In the genomic region with DNA sequence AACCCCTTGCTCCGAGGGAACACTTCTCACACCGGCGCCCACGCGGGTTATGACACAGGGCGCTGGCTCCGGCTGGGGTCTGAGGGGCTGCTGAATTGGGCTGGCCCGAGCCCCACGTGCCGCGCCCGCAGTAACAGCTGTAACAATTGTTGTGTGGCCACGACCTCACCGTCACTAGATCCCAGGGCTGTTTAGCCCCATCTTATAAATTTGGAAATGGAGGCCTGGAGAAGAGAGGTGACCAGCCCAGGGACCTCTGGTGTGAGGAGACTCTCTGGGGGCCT, we compare ENCODE assay signal across 10 cellular contexts. TPM values are rescaled to one million over a fixed set of nuclear protein-coding genes. Genes with fewer than 3 reads are reported as not detected.
DNase-seq lines count a peak whose midpoint lies in the region; ATAC-seq, FAIRE-seq and TF ChIP-seq lines count a peak whose summit lies in the region.
"Had no signal": no experiment of that assay in that cellular context is flagged by ENCODE, and none has a peak within 500 bp of the region (broad histone marks: within the 10 kb centered on the region; RNA-seq: fewer than 3 reads in every experiment).

No MANE protein-coding gene starts in this region.

- no peak overlapping the region for H4K91ac ChIP-seq in H1 (replicated peaks; ENCODE audit: insufficient read length, low read length)
- H4K91ac ChIP-seq in neuronal stem cell (ENCODE audit: low read depth, low read length, poor library complexity) = no peak overlapping the region

- H3K9me3 ChIP-seq in A549 (no peaks in the 10 kb centered on the region), HUES6 (ENCODE audit: control insufficient read depth, insufficient read depth, low read depth, low read length) (no peaks in the 10 kb centered on the region), H1 (ENCODE audit: insufficient read depth in 2 of 2, low read depth in 1 of 2, low read length in 1 of 2) (no peaks in the 10 kb centered on the region), neuronal stem cell (replicated peaks in 1 of 2; ENCODE audit: control insufficient read depth in 2 of 2, insufficient read depth in 1 of 2, low read depth in 1 of 2, low read length in 2 of 2) (no peaks in the 10 kb centered on the region)

- no peak for DNase-seq in A549 (ENCODE audit: low read depth in 1 of 2, low spot score in 1 of 2)
- no peak for DNase-seq in H1 (ENCODE audit: low read depth in 1 of 2, low spot score in 2 of 2)
- no peak for DNase-seq in neuronal stem cell (ENCODE audit: low spot score)
- no peak for DNase-seq in NCI-H2171 treated with DMSO at 0.1 percent for 48 hours (lab: John Stamatoyannopoulos, UW)
- no peak for DNase-seq in G401 (ENCODE audit: low spot score)
- DNase-seq in stimulated activated naive CD4-positive, alpha-beta T cell (lab: John Stamatoyannopoulos, UW) = no peak
- no peak for DNase-seq in left colon
- DNase-seq: foreskin keratinocyte had no signal

- H3K36me3 ChIP-seq in HUES6 (ENCODE audit: control insufficient read depth, insufficient read depth, low read length) = no peaks in the 10 kb centered on the region
- H3K36me3 ChIP-seq in H1 (ENCODE audit: control insufficient read depth in 2 of 4, insufficient read depth in 4 of 4, low read length in 3 of 4) = no peaks in the 10 kb centered on the region
- H3K36me3 ChIP-seq in neuronal stem cell (replicated peaks in 1 of 2; ENCODE audit: control insufficient read depth in 2 of 2, insufficient read depth in 2 of 2, low read length in 2 of 2) = no peaks in the 10 kb centered on the region

- TF ChIP-seq POLR2A in A549 (IDR thresholded peaks at IDR 0.05; ENCODE audit: low read length) (no peak), H1 (IDR thresholded peaks at IDR 0.05; ENCODE audit: control extremely low read depth in 1 of 2, low read depth in 2 of 2, low read length in 2 of 2) (no peak)

- H3K4me1 ChIP-seq in A549 (peaks cover 22% of the 10 kb centered on the region), HUES6 (ENCODE audit: control insufficient read depth, insufficient read depth, low read length) (peaks cover 5% of the 10 kb centered on the region), H1 (replicated peaks in 1 of 4; ENCODE audit: control insufficient read depth in 3 of 4, insufficient read depth in 4 of 4, low read length in 3 of 4) (peaks cover 0 to 4% (median 2%) of the 10 kb centered on the region in 4 experiments; a peak in 4 of 7 replicates), neuronal stem cell (ENCODE audit: control insufficient read depth in 2 of 2, insufficient read depth in 1 of 2, low read depth in 1 of 2, low read length in 2 of 2) (peaks cover 16 to 33% of the 10 kb centered on the region in 2 donors)
- H3K4me1 ChIP-seq: foreskin keratinocyte had no signal

- TF ChIP-seq EP300 in A549 (IDR thresholded peaks at IDR 0.05) = no peak
- TF ChIP-seq EP300 in H1 (IDR thresholded peaks at IDR 0.05; ENCODE audit: borderline replicate concordance in 1 of 2, low read depth in 2 of 2, low read length in 2 of 2) = no peak

- peak overlapping the region; percentile 85; the same call in 1 of the 2 replicates for H4K8ac ChIP-seq in H1 (ENCODE audit: extremely low read depth, insufficient read depth, low read length)
- no peak overlapping the region for H4K8ac ChIP-seq in neuronal stem cell (ENCODE audit: low read depth, low read length)

- no peak overlapping the region for H4K5ac ChIP-seq in H1 (ENCODE audit: insufficient read length, low read depth, low read length)

- no peak overlapping the region for H2BK20ac ChIP-seq in H1 (ENCODE audit: low read length)

- H2AK5ac ChIP-seq in H1 (ENCODE audit: low read depth, low read length) = no peak overlapping the region
- H2AK5ac ChIP-seq in neuronal stem cell (ENCODE audit: low read depth, low read length) = peak overlapping the region; percentile 83

- H3K23ac ChIP-seq in H1 (ENCODE audit: insufficient read length) (no peak overlapping the region), neuronal stem cell (ENCODE audit: low read depth, low read length, poor library complexity) (no peak overlapping the region)

- intact Hi-C loops in left colon (cut with DNase I, micrococcal nuclease) = no loop called here

- no peak for TF ChIP-seq CTCF in A549 (IDR thresholded peaks at IDR 0.05)
- no peak for TF ChIP-seq CTCF in H1 (IDR thresholded peaks at IDR 0.05; ENCODE audit: control extremely low read depth in 1 of 3, insufficient read depth in 1 of 3, low read depth in 1 of 3, low read length in 3 of 3)

- H3K23me2 ChIP-seq in H1 (ENCODE audit: low read depth, low read length) = no peaks in the 10 kb centered on the region; the same call in 1 of the 2 replicates

- FAIRE-seq in A549 (lab: Jason Lieb, UNC) (no peak), H1 (lab: Jason Lieb, UNC) (no peak)
- FAIRE-seq: TTC549 had no signal

- H3K14ac ChIP-seq in H1 (ENCODE audit: insufficient read length) = no peak overlapping the region
- H3K14ac ChIP-seq in neuronal stem cell (ENCODE audit: low read length) = no peak overlapping the region

- no peak overlapping the region for H3K56ac ChIP-seq in H1 (replicated peaks; ENCODE audit: insufficient read length, low read depth, low read length)

- H4K20me1 ChIP-seq in H1 (replicated peaks in 1 of 2; ENCODE audit: control insufficient read depth in 1 of 2, insufficient read depth in 2 of 2, low read length in 2 of 2) = peaks cover 0 to 6% of the 10 kb centered on the region in 2 experiments

- H3K79me1 ChIP-seq in H1 (ENCODE audit: low read depth, low read length) = no peaks in the 10 kb centered on the region
- H3K79me1 ChIP-seq in neuronal stem cell (ENCODE audit: low read depth, low read length) = peaks cover 3% of the 10 kb centered on the region

- H3K27ac ChIP-seq in A549 (peak overlapping the region in 1 of 2 experiments; percentile 93; a peak in 4 of 6 replicates), HUES6 (ENCODE audit: low read depth, low read length) (no peak overlapping the region), H1 (ENCODE audit: low read depth, low read length) (no peak overlapping the region), neuronal stem cell (replicated peaks; ENCODE audit: low read length) (no peak overlapping the region)
- H3K27ac ChIP-seq: foreskin keratinocyte had no signal

- over 99% methylated on average over 14 of the region's 14 CpGs for WGBS in A549 (ENCODE audit: missing lambda C conversion rate)
- WGBS in H1 (ENCODE audit: extremely low coverage in 1 of 2, insufficient coverage in 1 of 2, insufficient read length in 1 of 2, insufficient replicate concordance in 2 of 2, low coverage in 1 of 2, low lambda C conversion rate in 2 of 2, missing lambda C conversion rate in 1 of 2), 2 experiments = 86% methylated on average over 10 of the region's 14 CpGs; no CpG with 5 or more reads in 1 of the 2 experiments
- no CpG with 5 or more reads among the region's 14 CpGs for WGBS in neuronal stem cell (ENCODE audit: extremely low coverage in 2 of 2, insufficient read length in 2 of 2, insufficient replicate concordance in 1 of 2), 2 donors

- in situ Hi-C loops in G401 (cut with HindIII; ENCODE audit: low sequenced_read_pairs) = no loop called here

- H2BK12ac ChIP-seq in H1 (ENCODE audit: low read depth, low read length) (no peak overlapping the region), neuronal stem cell (ENCODE audit: low read length) (peak overlapping the region; percentile 50)

- H2BK15ac ChIP-seq in H1 (ENCODE audit: low read length) (no peak overlapping the region), neuronal stem cell (ENCODE audit: low read length) (peak overlapping the region; percentile 42)

- CTCF ChIA-PET in A549 (lab: Yijun Ruan, JAX) (interaction anchor here (1.0 to 4.5 kb wide), 8 partner anchors 8 to 180 kb away, joined by 3 to 29 read pairs (median 8); no protein-coding TSS in a partner anchor), H1 (lab: Charles Lee; ENCODE audit: partially characterized antibody) (interaction anchor here (0.7 to 2.6 kb wide), 8 partner anchors 11 to 759 kb away, joined by 3 to 14 read pairs (median 6); no protein-coding TSS in a partner anchor)

- no peaks in the 10 kb centered on the region for H3K79me2 ChIP-seq in H1 (ENCODE audit: control insufficient read depth in 1 of 2, insufficient read depth in 2 of 2, low read length in 2 of 2)

- H3K9ac ChIP-seq in HUES6 (ENCODE audit: low read length) (no peak overlapping the region), H1 (replicated peaks in 1 of 4; ENCODE audit: extremely low read depth in 1 of 4, low read depth in 3 of 4, low read length in 3 of 4) (no peak overlapping the region), neuronal stem cell (ENCODE audit: low read depth, low read length, poor library complexity) (no peak overlapping the region)

- H3K4me2 ChIP-seq in A549 (peak overlapping the region; percentile 93), H1 (ENCODE audit: insufficient read depth in 1 of 2, low read depth in 2 of 2, low read length in 2 of 2) (0 out of 4 replicates have a peak overlapping the region, but pooled peaks of 1 of the 2 experiments have one; percentile 6), neuronal stem cell (ENCODE audit: insufficient read depth, low read length, poor library complexity, severe bottlenecking) (no peak overlapping the region)

- H3K27me3 ChIP-seq in HUES6 (ENCODE audit: control insufficient read depth, insufficient read depth, low read length) (peaks cover 12% of the 10 kb centered on the region; the same call in 1 of the 2 replicates), H1 (replicated peaks in 1 of 4; ENCODE audit: control insufficient read depth in 3 of 4, extremely low read depth in 1 of 4, insufficient read depth in 3 of 4, low read length in 3 of 4) (no peaks in the 10 kb centered on the region; a peak in 2 of 7 replicates), neuronal stem cell (ENCODE audit: control insufficient read depth in 3 of 3, insufficient read depth in 3 of 3, low read depth in 1 of 3, low read length in 3 of 3) (peaks cover 0 to 25% (median 0%) of the 10 kb centered on the region in 3 experiments)

- H2BK5ac ChIP-seq in H1 (ENCODE audit: low read depth, low read length) = no peak overlapping the region
- H2BK5ac ChIP-seq in neuronal stem cell (ENCODE audit: low read length) = peak overlapping the region; percentile 7

- no peak for TF ChIP-seq RAD21 in A549 (conservative IDR thresholded peaks at IDR 0.05 in 1 of 2, IDR thresholded peaks at IDR 0.05 in 1 of 2)
- no peak for TF ChIP-seq RAD21 in H1 (IDR thresholded peaks at IDR 0.05 in 1 of 2, conservative IDR thresholded peaks at IDR 0.05 in 1 of 2; ENCODE audit: low read depth in 2 of 2, low read length in 2 of 2)

- H3K18ac ChIP-seq in H1 (ENCODE audit: extremely low read depth, low read length) = no peak overlapping the region
- H3K18ac ChIP-seq in neuronal stem cell (ENCODE audit: low read length) = peak overlapping the region; percentile 90

- ATAC-seq in A549 (no peak), left colon (no peak)

- POLR2A ChIA-PET in A549 (lab: Yijun Ruan, JAX) = interaction anchor here (1.5 kb wide), 1 partner anchor 29 kb away, joined by 3 read pairs; no protein-coding TSS in a partner anchor
- POLR2A ChIA-PET in H1 (lab: Charles Lee; ENCODE audit: partially characterized antibody) = interaction anchor here (0.8 to 1.0 kb wide), 5 partner anchors 8 to 339 kb away, joined by 3 to 4 read pairs (median 3); no protein-coding TSS in a partner anchor

- no peak overlapping the region for H2BK120ac ChIP-seq in H1 (replicated peaks; ENCODE audit: low read depth, low read length)
- H2BK120ac ChIP-seq in neuronal stem cell (ENCODE audit: low read depth, low read length) = peak overlapping the region; percentile 91

- peak overlapping the region; percentile 68; the same call in 1 of the 3 replicates for H3K4me3 ChIP-seq in A549
- peak overlapping the region; percentile 61; the same call in 1 of the 2 replicates for H3K4me3 ChIP-seq in HUES6 (ENCODE audit: low read depth, low read length)
- H3K4me3 ChIP-seq in H1 (ENCODE audit: extremely low read depth in 1 of 4, insufficient read depth in 2 of 4, low read depth in 3 of 4, low read length in 4 of 4) = no peak overlapping the region
- no peak overlapping the region for H3K4me3 ChIP-seq in neuronal stem cell (ENCODE audit: low read length in 2 of 2)

- no peak overlapping the region for H3K4ac ChIP-seq in H1 (replicated peaks; ENCODE audit: insufficient read length, low read depth, low read length)
- no peak overlapping the region for H3K4ac ChIP-seq in neuronal stem cell (ENCODE audit: low read length)

- H2AFZ ChIP-seq in H1 (ENCODE audit: low read length) (no peak overlapping the region), neuronal stem cell (ENCODE audit: low read length) (peak overlapping the region; percentile 41)

RNA-seq across cellular contexts. Expression of a gene that starts 2.0 kb away (rescaled TPM):
- polyA plus RNA-seq in A549 (2011; rRNA removed) (15.3 and 19.9 TPM in 2 replicates), A549 (2017; fragmentation: RNase III; extraction: RNeasy Plus Mini Kit Qiagen cat#74134 plus additional on column Dnase treatment) (28.9 to 34.4 TPM (median 32.3 TPM) in 3 replicates), H1 (2011; rRNA removed) (53.4 and 82.5 TPM in 2 replicates)
- polyA plus RNA-seq in A549 (2012; cell fraction: cytosol; rRNA removed) = 49.6 and 71.8 TPM in 2 replicates
- polyA plus RNA-seq in A549 (2012; cell fraction: nucleus; rRNA removed) = 70.7 and 117 TPM in 2 replicates
- polyA minus RNA-seq in A549 (2011; rRNA and poly(A)+ RNA removed) = 3.1 and 5.9 TPM in 2 replicates
- 37.8 and 39.8 TPM in 2 replicates for total RNA-seq in H1 (2021; fragmentation: NEBNext Ultra II Directional; extraction: Animal tissue kit (Norgen Biotek cat#: 25700))
- polyA plus RNA-seq in H1 (2011; cell fraction: cytosol; rRNA removed) = 63.0 TPM
- polyA plus RNA-seq in H1 (2011; cell fraction: nucleus; rRNA removed) = 82.5 TPM
- 17.3 to 46.4 TPM (median 40.7 TPM) in 4 replicates for polyA plus RNA-seq in H1 (2012, experiment 1 of 2)
- polyA plus RNA-seq in H1 (2012, experiment 2 of 2) = 43.2 TPM
- 66.8 TPM for polyA plus RNA-seq in H1 (2013, experiment 1 of 2)
- polyA plus RNA-seq in H1 (2013, experiment 2 of 2) = 68.8 TPM
- 7.2 and 9.3 TPM in 2 replicates for polyA minus RNA-seq in H1 (2011; rRNA and poly(A)+ RNA removed)
- 30.7 TPM for polyA minus RNA-seq in H1 (2011; cell fraction: cytosol; rRNA and poly(A)+ RNA removed)
- 12.8 TPM for polyA minus RNA-seq in H1 (2011; cell fraction: nucleus; rRNA and poly(A)+ RNA removed)
- polyA plus RNA-seq in neuronal stem cell (2013, experiment 1 of 2) = 33.1 TPM
- 32.0 TPM for polyA plus RNA-seq in neuronal stem cell (2013, experiment 2 of 2)
- 140 and 142 TPM in 2 replicates for total RNA-seq in G401 (2014; rRNA removed; shearing (Covaris generic))
- 10 to 100 TPM; 14.3 to 17.2 TPM for total RNA-seq in left colon

RNA-seq across cellular contexts. Expression of a gene that starts 22.5 kb away (rescaled TPM):
- polyA plus RNA-seq in A549 (2011; rRNA removed) (32.3 and 38.6 TPM in 2 replicates), A549 (2017; fragmentation: RNase III; extraction: RNeasy Plus Mini Kit Qiagen cat#74134 plus additional on column Dnase treatment) (44.3 to 49.5 TPM (median 46.3 TPM) in 3 replicates), H1 (2011; rRNA removed) (37.6 and 52.1 TPM in 2 replicates)
- polyA plus RNA-seq in A549 (2012; cell fraction: cytosol; rRNA removed) = 56.2 and 86.6 TPM in 2 replicates
- polyA plus RNA-seq in A549 (2012; cell fraction: nucleus; rRNA removed) = 85.4 and 94.9 TPM in 2 replicates
- 39.4 and 43.6 TPM in 2 replicates for polyA minus RNA-seq in A549 (2011; rRNA and poly(A)+ RNA removed)
- 30.5 and 31.6 TPM in 2 replicates for total RNA-seq in H1 (2021; fragmentation: NEBNext Ultra II Directional; extraction: Animal tissue kit (Norgen Biotek cat#: 25700))
- 36.0 TPM for polyA plus RNA-seq in H1 (2011; cell fraction: cytosol; rRNA removed)
- polyA plus RNA-seq in H1 (2011; cell fraction: nucleus; rRNA removed) = 44.9 TPM
- polyA plus RNA-seq in H1 (2012, experiment 1 of 2) = 16.4 to 27.5 TPM (median 25.2 TPM) in 4 replicates
- polyA plus RNA-seq in H1 (2012, experiment 2 of 2) = 26.0 TPM
- polyA plus RNA-seq in H1 (2013, experiment 1 of 2) = 32.4 TPM
- 37.1 TPM for polyA plus RNA-seq in H1 (2013, experiment 2 of 2)
- polyA minus RNA-seq in H1 (2011; rRNA and poly(A)+ RNA removed) = 9.3 and 15.5 TPM in 2 replicates
- polyA minus RNA-seq in H1 (2011; cell fraction: cytosol; rRNA and poly(A)+ RNA removed) = 19.5 TPM
- 12.9 TPM for polyA minus RNA-seq in H1 (2011; cell fraction: nucleus; rRNA and poly(A)+ RNA removed)
- polyA plus RNA-seq in neuronal stem cell (2013, experiment 1 of 2) = 3.7 TPM
- 3.5 TPM for polyA plus RNA-seq in neuronal stem cell (2013, experiment 2 of 2)
- total RNA-seq in G401 (2014; rRNA removed; shearing (Covaris generic)) = 128 and 140 TPM in 2 replicates
- 100 to 1,000 TPM; 152 to 211 TPM for total RNA-seq in left colon

RNA-seq across cellular contexts. Expression of a gene that starts 47.6 kb away (rescaled TPM):
- polyA plus RNA-seq in A549 (2011; rRNA removed) (6.7 and 8.8 TPM in 2 replicates), A549 (2017; fragmentation: RNase III; extraction: RNeasy Plus Mini Kit Qiagen cat#74134 plus additional on column Dnase treatment) (6.0 to 8.2 TPM (median 6.7 TPM) in 3 replicates), H1 (2011; rRNA removed) (64.8 and 78.8 TPM in 2 replicates)
- polyA plus RNA-seq in A549 (2012; cell fraction: cytosol; rRNA removed) = 15.7 and 24.3 TPM in 2 replicates
- 36.4 and 49.4 TPM in 2 replicates for polyA plus RNA-seq in A549 (2012; cell fraction: nucleus; rRNA removed)
- 4.8 and 7.3 TPM in 2 replicates for polyA minus RNA-seq in A549 (2011; rRNA and poly(A)+ RNA removed)
- 32.3 and 35.3 TPM in 2 replicates for total RNA-seq in H1 (2021; fragmentation: NEBNext Ultra II Directional; extraction: Animal tissue kit (Norgen Biotek cat#: 25700))
- polyA plus RNA-seq in H1 (2011; cell fraction: cytosol; rRNA removed) = 58.4 TPM
- 75.1 TPM for polyA plus RNA-seq in H1 (2011; cell fraction: nucleus; rRNA removed)
- 19.5 to 34.6 TPM (median 30.7 TPM) in 4 replicates for polyA plus RNA-seq in H1 (2012, experiment 1 of 2)
- 28.6 TPM for polyA plus RNA-seq in H1 (2012, experiment 2 of 2)
- 28.2 TPM for polyA plus RNA-seq in H1 (2013, experiment 1 of 2)
- 28.5 TPM for polyA plus RNA-seq in H1 (2013, experiment 2 of 2)
- 13.3 and 14.7 TPM in 2 replicates for polyA minus RNA-seq in H1 (2011; rRNA and poly(A)+ RNA removed)
- polyA minus RNA-seq in H1 (2011; cell fraction: cytosol; rRNA and poly(A)+ RNA removed) = 22.6 TPM
- polyA minus RNA-seq in H1 (2011; cell fraction: nucleus; rRNA and poly(A)+ RNA removed) = 19.6 TPM
- polyA plus RNA-seq in neuronal stem cell (2013, experiment 1 of 2) = 40.0 TPM
- 39.1 TPM for polyA plus RNA-seq in neuronal stem cell (2013, experiment 2 of 2)
- total RNA-seq in G401 (2014; rRNA removed; shearing (Covaris generic)) = 65.0 and 69.9 TPM in 2 replicates
- 1 to 10 TPM; 1.3 to 2.1 TPM for total RNA-seq in left colon

Comparison
In these comparisons a context has a peak if more than half of its experiments do, and no peak if none do; other contexts are left out.
1. H3K4me3 ChIP-seq: peak in A549 (single experiment) and HUES6 (single experiment); none in H1 (0 of 4) and neuronal stem cell (0 of 2).
2. RNA of a gene that starts 47.6 kb away (total RNA-seq): 65.0 to 69.9 TPM in G401 and 32.3 to 35.3 TPM in H1; 1.3 to 2.1 TPM in left colon; every median in the first group is over 10 times any median in the second.